10 cellular contexts compared by ENCODE assay signal in genomic region chr5:168123853-168124528, GRCh38.
DNase-seq lines count a peak whose midpoint lies in the region; ATAC-seq, FAIRE-seq and TF ChIP-seq lines count a peak whose summit lies in the region.
"Had no signal": no experiment of that assay in that cellular context is flagged by ENCODE, and none has a peak within 500 bp of the region (broad histone marks: within the 10 kb centered on the region; RNA-seq: fewer than 3 reads in every experiment).

No MANE protein-coding gene starts in this region.

- POLR2A ChIA-PET in GM12878 (lab: Charles Lee) = interaction anchor here (0.5 kb wide), 1 partner anchor 64 kb away, joined by 5 read pairs; no protein-coding TSS in a partner anchor

- TF ChIP-seq CTCF in GM12878 (IDR thresholded peaks at IDR 0.05 in 2 of 3, conservative IDR thresholded peaks at IDR 0.05 in 1 of 3; ENCODE audit: control insufficient read depth in 2 of 3, extremely low read depth in 1 of 3, insufficient read depth in 1 of 3, low read depth in 3 of 3, low read length in 3 of 3) = no peak

- H3K4me3 ChIP-seq in GM12878 (no peak overlapping the region), small intestine (ENCODE audit: low read depth in 1 of 2, low read length in 2 of 2) (no peak overlapping the region)
- H3K4me3 ChIP-seq: thoracic aorta had no signal

- no peak overlapping the region for H2AFZ ChIP-seq in GM12878 (ENCODE audit: control insufficient read depth, low read depth, low read length)

- no peak for TF ChIP-seq POLR2A in GM12878 (IDR thresholded peaks at IDR 0.05; ENCODE audit: low read depth, low read length)

- H4K20me1 ChIP-seq in GM12878 (ENCODE audit: control insufficient read depth, insufficient read depth) = no peaks in the 10 kb centered on the region

- BruUV-seq in GM12878 (replicated peaks; lab: Mats Ljungman, UMichigan) = no TSS peak

- CTCF ChIA-PET in GM12878 (lab: Yijun Ruan, JAX) = interaction anchor here (1.5 kb wide), 1 partner anchor 10 kb away, joined by 5 read pairs; no protein-coding TSS in a partner anchor

- ATAC-seq in GM18873 (IDR thresholded peaks at IDR 0.05; ENCODE audit: low FRiP score, unreplicated experiment) = peak; percentile 89
- ATAC-seq in GM21515 (IDR thresholded peaks at IDR 0.05; ENCODE audit: unreplicated experiment) = peak; percentile 88
- ATAC-seq in HG03139 (IDR thresholded peaks at IDR 0.05; ENCODE audit: unreplicated experiment) = peak; percentile 91
- ATAC-seq in GM12878 = peak; percentile 94
- ATAC-seq: naive thymus-derived CD8-positive, alpha-beta T cell had no signal

- H3K9ac ChIP-seq in GM12878 (ENCODE audit: control insufficient read depth, insufficient read depth, low read length) = no peak overlapping the region

- no peak; a peak in 1 of 4 replicates for TF ChIP-seq EP300 in GM12878 (IDR thresholded peaks at IDR 0.05; ENCODE audit: borderline replicate concordance in 1 of 2, control insufficient read depth in 1 of 2, low read depth in 2 of 2, low read length in 2 of 2)

- H3K79me2 ChIP-seq in GM12878 (ENCODE audit: control insufficient read depth, insufficient read depth, low read length) = no peaks in the 10 kb centered on the region

- RAD21 ChIA-PET in GM12878 (lab: Charles Lee; ENCODE audit: unreplicated experiment) = no interaction called here

- DNase-seq in GM12878 (ENCODE audit: low read depth, low spot score) = peak; percentile 39
- no peak for DNase-seq in G401 (ENCODE audit: low spot score)
- no peak for DNase-seq in small intestine
- DNase-seq in GOT3 (lab: John Stamatoyannopoulos, UW) = no peak
- DNase-seq: naive thymus-derived CD8-positive, alpha-beta T cell; NCI-H226 had no signal

- H3K27me3 ChIP-seq in GM12878 (replicated peaks in 1 of 2; ENCODE audit: control insufficient read depth in 2 of 2, insufficient read depth in 2 of 2, low read length in 1 of 2) (peaks cover 0 to 1% of the 10 kb centered on the region in 2 experiments; a peak in 3 of 4 replicates), small intestine (ENCODE audit: control insufficient read depth in 2 of 2, insufficient read depth in 2 of 2, low read length in 2 of 2) (no peaks in the 10 kb centered on the region)

- TF ChIP-seq RAD21 in GM12878 (IDR thresholded peaks at IDR 0.05; ENCODE audit: insufficient read depth, low read depth, low read length) = no peak

- SMC1A ChIA-PET in GM12878 (lab: Charles Lee; ENCODE audit: uncharacterized antibody, unreplicated experiment) = interaction anchor here (1.0 to 1.1 kb wide), 2 partner anchors 9 to 96 kb away, joined by 3 read pairs; no protein-coding TSS in a partner anchor

- intact Hi-C loops in GM12878 (cut with micrococcal nuclease; ENCODE audit: unreplicated experiment) = no loop called here

- H3K36me3 ChIP-seq in GM12878 (ENCODE audit: control insufficient read depth in 2 of 2, insufficient read depth in 2 of 2, low read length in 1 of 2) (no peaks in the 10 kb centered on the region), small intestine (ENCODE audit: control insufficient read depth in 2 of 2, insufficient read depth in 2 of 2, low read length in 2 of 2) (no peaks in the 10 kb centered on the region)
- H3K36me3 ChIP-seq: thoracic aorta had no signal

- WGBS in GM12878 (ENCODE audit: insufficient coverage, insufficient replicate concordance, low lambda C conversion rate, missing lambda C conversion rate) = 20% methylated on average over 5 of the region's 5 CpGs
- 75 to 87% (median 85%) methylated on average over 5 of the region's 5 CpGs for WGBS in small intestine, 3 donors

- no peak overlapping the region for H3K27ac ChIP-seq in GM12878 (ENCODE audit: control insufficient read depth, insufficient read depth)
- H3K27ac ChIP-seq in small intestine (ENCODE audit: low read depth in 1 of 2, low read length in 1 of 2) = no peak overlapping the region
- H3K27ac ChIP-seq: thoracic aorta had no signal

- peak overlapping the region; percentile 23; the same call in 1 of the 2 replicates for H3K4me2 ChIP-seq in GM12878 (ENCODE audit: control insufficient read depth, insufficient read depth)

- in situ Hi-C loops in GM12878 (cut with MboI) (no loop called here), G401 (cut with HindIII; ENCODE audit: low sequenced_read_pairs) (no loop called here)

- no peaks in the 10 kb centered on the region; the same call in 2 of the 3 replicates for H3K9me3 ChIP-seq in GM12878 (replicated peaks; ENCODE audit: control insufficient read depth, insufficient read depth, low read length)
- H3K9me3 ChIP-seq in small intestine (ENCODE audit: control insufficient read depth, low read depth) = no peaks in the 10 kb centered on the region
- H3K9me3 ChIP-seq: thoracic aorta had no signal

- H3K4me1 ChIP-seq in GM12878 (ENCODE audit: control insufficient read depth, insufficient read depth, low read length) (peaks cover 10% of the 10 kb centered on the region), small intestine (ENCODE audit: control insufficient read depth in 2 of 2, insufficient read depth in 1 of 2, low read depth in 1 of 2, low read length in 1 of 2) (no peaks in the 10 kb centered on the region)

- peak; percentile 35 for FAIRE-seq in GM12878 (lab: Jason Lieb, UNC)
- FAIRE-seq in small intestine (lab: Jason Lieb, UNC) = no peak

TF ChIP-seq in GM12878, 131 proteins besides CTCF, POLR2A, EP300 and RAD21 (continues in another document):
- peak; percentile 91 for TF ChIP-seq JUNB (IDR thresholded peaks at IDR 0.05)
- TF ChIP-seq SMARCA5 (IDR thresholded peaks at IDR 0.05) = no peak
- peak; percentile 92 for TF ChIP-seq NFIC (IDR thresholded peaks at IDR 0.05; ENCODE audit: low read depth, low read length)
- TF ChIP-seq PML (IDR thresholded peaks at IDR 0.05; ENCODE audit: low read length) = peak; percentile 75; the same call in 1 of the 2 replicates
- TF ChIP-seq WRNIP1 (IDR thresholded peaks at IDR 0.05; ENCODE audit: borderline replicate concordance, low read depth, low read length) = no peak
- no peak for TF ChIP-seq E2F8 (IDR thresholded peaks at IDR 0.05; ENCODE audit: low read depth, partially characterized antibody)
- TF ChIP-seq SREBF2 (IDR thresholded peaks at IDR 0.05; ENCODE audit: low read length) = no peak
- no peak for TF ChIP-seq RFX5 (IDR thresholded peaks at IDR 0.05; ENCODE audit: low read depth, low read length)
- TF ChIP-seq CREB1 (IDR thresholded peaks at IDR 0.05; ENCODE audit: low read depth) = peak; percentile 64; the same call in 1 of the 2 replicates
- TF ChIP-seq HDAC2 (IDR thresholded peaks at IDR 0.05) = no peak
- peak; percentile 52 to 53; a peak in 2 of 4 replicates for TF ChIP-seq IKZF2 (IDR thresholded peaks at IDR 0.05)
- peak; percentile 55; the same call in 1 of the 2 replicates for TF ChIP-seq IRF4 (IDR thresholded peaks at IDR 0.05; ENCODE audit: low read depth, low read length)
- TF ChIP-seq CREM (IDR thresholded peaks at IDR 0.05; ENCODE audit: low read depth) = peak; percentile 65; the same call in 1 of the 2 replicates
- no peak for TF ChIP-seq RCOR1 (conservative IDR thresholded peaks at IDR 0.05; ENCODE audit: low read depth, low read length)
- TF ChIP-seq BHLHE40 (IDR thresholded peaks at IDR 0.05; ENCODE audit: borderline replicate concordance in 1 of 2, low read depth in 2 of 2, low read length in 1 of 2) = no peak; a peak in 1 of 4 replicates
- peak; percentile 95 for TF ChIP-seq TCF7 (IDR thresholded peaks at IDR 0.05; ENCODE audit: borderline replicate concordance)
- TF ChIP-seq CEBPB (IDR thresholded peaks at IDR 0.05; ENCODE audit: borderline replicate concordance in 1 of 2, low read depth in 2 of 2, low read length in 2 of 2) = 0 out of 4 replicates have a peak, but pooled peaks of 1 of the 2 experiments have one; percentile 64
- TF ChIP-seq ELK1 (IDR thresholded peaks at IDR 0.05; ENCODE audit: low read depth, low read length) = no peak
- TF ChIP-seq IRF3 (IDR thresholded peaks at IDR 0.05) = no peak
- TF ChIP-seq TCF3 (IDR thresholded peaks at IDR 0.05; ENCODE audit: borderline replicate concordance, insufficient read depth, low read depth, low read length) = no peak
- no peak for TF ChIP-seq YBX1 (IDR thresholded peaks at IDR 0.05)
